In the genomic region with DNA sequence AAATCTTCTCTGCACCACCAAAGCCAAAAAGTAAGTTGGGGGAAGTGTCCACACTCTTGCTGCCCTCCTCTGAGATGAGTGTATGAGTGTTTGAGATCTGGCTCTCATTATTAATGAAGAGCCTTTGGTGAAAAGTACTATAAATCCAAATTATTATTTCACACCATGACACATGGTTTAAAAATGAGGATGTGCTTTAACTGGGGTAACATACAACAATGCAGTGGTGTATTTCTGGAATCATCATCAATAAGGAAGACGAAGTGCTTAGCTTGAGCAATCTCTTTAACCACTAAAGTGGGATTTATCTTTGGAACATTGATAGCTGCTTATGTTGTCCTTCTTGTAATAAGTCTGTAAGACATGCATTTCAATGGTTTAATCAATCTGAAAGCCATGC, we compare ENCODE assay signal across 26 cellular contexts.
DNase-seq lines count a peak whose midpoint lies in the region; ATAC-seq, FAIRE-seq and TF ChIP-seq lines count a peak whose summit lies in the region.
"Had no signal": no experiment of that assay in that cellular context is flagged by ENCODE, and none has a peak within 500 bp of the region (broad histone marks: within the 10 kb centered on the region; RNA-seq: fewer than 3 reads in every experiment).

No MANE protein-coding gene starts in this region.

- no peaks in the 10 kb centered on the region for H3K27me3 ChIP-seq in astrocyte (ENCODE audit: insufficient read depth, low read length)
- no peaks in the 10 kb centered on the region for H3K27me3 ChIP-seq in transverse colon

- in situ Hi-C loops in transverse colon (cut with MboI; ENCODE audit: low pct_ligation_motif_present in 1 of 4, low pct_unique_long_range_greater_than_20kb in 1 of 4, low sequenced_read_pairs in 3 of 4), result loop anchor here in 3 of 4 donors (10.0 to 25.0 kb wide), 3 partner anchors 518 to 640 kb away; no protein-coding TSS in a partner anchor

- TF ChIP-seq CTCF in astrocyte (IDR thresholded peaks at IDR 0.05; ENCODE audit: insufficient read depth, low read depth, low read length) (no peak), foreskin fibroblast (IDR thresholded peaks at IDR 0.05; ENCODE audit: low read depth, low read length) (no peak), transverse colon (IDR thresholded peaks at IDR 0.05) (no peak), natural killer cell (IDR thresholded peaks at IDR 0.05) (no peak)

- no peak overlapping the region for H3K27ac ChIP-seq in astrocyte (ENCODE audit: low read depth, low read length)
- H3K27ac ChIP-seq in transverse colon, result no peak overlapping the region
- H3K27ac ChIP-seq: PC-9, SK-N-MC had no signal

- H3K4me1 Mint-ChIP-seq in astrocyte (ENCODE audit: low read depth, unreplicated experiment) (peaks cover 26% of the 10 kb centered on the region), natural killer cell (peaks cover 0 to 5% of the 10 kb centered on the region in 2 donors)
- H3K4me1 Mint-ChIP-seq: GM23338 had no signal

- no peaks in the 10 kb centered on the region for H4K20me1 ChIP-seq in astrocyte (ENCODE audit: insufficient read depth, low read length)

- H3K4me2 ChIP-seq in astrocyte (ENCODE audit: low read length), result no peak overlapping the region
- H3K4me2 ChIP-seq: GM23338, PC-9 had no signal

- no peaks in the 10 kb centered on the region for H3K79me2 ChIP-seq in astrocyte (ENCODE audit: insufficient read depth, low read length)

- H3K4me3 Mint-ChIP-seq in astrocyte (ENCODE audit: unreplicated experiment), result no peak overlapping the region
- H3K4me3 Mint-ChIP-seq in natural killer cell, result no peak overlapping the region
- H3K4me3 Mint-ChIP-seq: CD8-positive, alpha-beta T cell; GM23338 had no signal

- H3K27me3 Mint-ChIP-seq in astrocyte (ENCODE audit: low read depth, unreplicated experiment) (no peaks in the 10 kb centered on the region), natural killer cell (ENCODE audit: low read depth in 2 of 2) (peaks cover 4 to 6% of the 10 kb centered on the region in 2 donors)

- H3K9ac ChIP-seq in astrocyte (ENCODE audit: low read length), result no peak overlapping the region

- WGBS in transverse colon (ENCODE audit: low coverage in 1 of 2), 2 donors, result 78 to 79% methylated on average over 1 of the region's 1 CpG

- H3K36me3 Mint-ChIP-seq in astrocyte (ENCODE audit: low read depth, unreplicated experiment) (no peaks in the 10 kb centered on the region), natural killer cell (no peaks in the 10 kb centered on the region)
- H3K36me3 Mint-ChIP-seq: CD8-positive, alpha-beta T cell had no signal

- FAIRE-seq in astrocyte (lab: Jason Lieb, UNC), result no peak
- FAIRE-seq: G401.6 had no signal

- ATAC-seq in natural killer cell, result no peak
- ATAC-seq: CD8-positive, alpha-beta T cell; GM23338 had no signal

- no peak overlapping the region for H2AFZ ChIP-seq in astrocyte (ENCODE audit: low read depth, low read length)
- H2AFZ ChIP-seq: GM23338, PC-9 had no signal

- DNase-seq in GM03348 (ENCODE audit: low spot score), result peak; percentile 61
- peak; percentile 64 for DNase-seq in astrocyte (ENCODE audit: low read depth)
- peak; percentile 22 to 26 for DNase-seq in foreskin fibroblast
- no peak for DNase-seq in transverse colon
- DNase-seq in natural killer cell, result no peak
- no peak for DNase-seq in GF-D8 (lab: John Stamatoyannopoulos, UW)
- DNase-seq in inferior parietal cortex (ENCODE audit: extremely low spot score), result no peak
- DNase-seq: AML-193; C1 segment of cervical spinal cord; CD8-positive, alpha-beta T cell; DMS153; KG1; NCI-H1092 treated with DMSO at 0.1 percent for 48 hours; NCI-H146; NCI-H2029; NCI-H226; NCI-H510A treated with DMSO at 0.1 percent for 48 hours; NCI-H748 treated with DMSO at 0.1 percent for 48 hours; RPMI8226; SHP77; SW 1271 had no signal

- TF ChIP-seq POLR2A in transverse colon (IDR thresholded peaks at IDR 0.05), result no peak

- H3K4me1 ChIP-seq in astrocyte (ENCODE audit: insufficient read depth, low read length) (peaks cover 15% of the 10 kb centered on the region), transverse colon (no peaks in the 10 kb centered on the region)
- H3K4me1 ChIP-seq: HAP-1 had no signal

- intact Hi-C loops in transverse colon (cut with DNase I; ENCODE audit: low total_unique reads) (no loop called here), natural killer cell (cut with micrococcal nuclease) (no loop called here)

- no peaks in the 10 kb centered on the region for H3K9me3 Mint-ChIP-seq in astrocyte (ENCODE audit: unreplicated experiment)
- no peaks in the 10 kb centered on the region for H3K9me3 Mint-ChIP-seq in natural killer cell
- H3K9me3 Mint-ChIP-seq: CD8-positive, alpha-beta T cell; GM23338 had no signal

- no peak overlapping the region for H3K4me3 ChIP-seq in astrocyte (ENCODE audit: insufficient read depth, low read depth, low read length)
- H3K4me3 ChIP-seq in foreskin fibroblast (ENCODE audit: low read depth in 1 of 2, low read length in 2 of 2), result no peak overlapping the region
- no peak overlapping the region for H3K4me3 ChIP-seq in transverse colon
- H3K4me3 ChIP-seq: GM23338, HAP-1, PC-9, SK-N-MC had no signal

- no peaks in the 10 kb centered on the region for H3K9me3 ChIP-seq in astrocyte (ENCODE audit: insufficient read depth, low read depth, low read length)
- H3K9me3 ChIP-seq in transverse colon, result no peaks in the 10 kb centered on the region
- H3K9me3 ChIP-seq: HAP-1 had no signal

- no peak for TF ChIP-seq EP300 in transverse colon (IDR thresholded peaks at IDR 0.05; ENCODE audit: low read depth)

- H3K36me3 ChIP-seq in astrocyte (ENCODE audit: insufficient read depth, low read length) (no peaks in the 10 kb centered on the region), transverse colon (no peaks in the 10 kb centered on the region)
- H3K36me3 ChIP-seq: HAP-1 had no signal

- H3K27ac Mint-ChIP-seq in astrocyte (ENCODE audit: unreplicated experiment) (no peak overlapping the region), natural killer cell (no peak overlapping the region)
- H3K27ac Mint-ChIP-seq: CD8-positive, alpha-beta T cell; GM23338 had no signal

Comparison
In these comparisons a context has a peak if more than half of its experiments do, and no peak if none do; other contexts are left out.
1. DNase-seq: peak in GM03348 (single experiment), astrocyte (single experiment) and foreskin fibroblast (2 of 2); none in transverse colon (single experiment), natural killer cell (single experiment), GF-D8 (single experiment) and inferior parietal cortex (single experiment).